1 cellular context compared by ENCODE assay signal in the genomic region with DNA sequence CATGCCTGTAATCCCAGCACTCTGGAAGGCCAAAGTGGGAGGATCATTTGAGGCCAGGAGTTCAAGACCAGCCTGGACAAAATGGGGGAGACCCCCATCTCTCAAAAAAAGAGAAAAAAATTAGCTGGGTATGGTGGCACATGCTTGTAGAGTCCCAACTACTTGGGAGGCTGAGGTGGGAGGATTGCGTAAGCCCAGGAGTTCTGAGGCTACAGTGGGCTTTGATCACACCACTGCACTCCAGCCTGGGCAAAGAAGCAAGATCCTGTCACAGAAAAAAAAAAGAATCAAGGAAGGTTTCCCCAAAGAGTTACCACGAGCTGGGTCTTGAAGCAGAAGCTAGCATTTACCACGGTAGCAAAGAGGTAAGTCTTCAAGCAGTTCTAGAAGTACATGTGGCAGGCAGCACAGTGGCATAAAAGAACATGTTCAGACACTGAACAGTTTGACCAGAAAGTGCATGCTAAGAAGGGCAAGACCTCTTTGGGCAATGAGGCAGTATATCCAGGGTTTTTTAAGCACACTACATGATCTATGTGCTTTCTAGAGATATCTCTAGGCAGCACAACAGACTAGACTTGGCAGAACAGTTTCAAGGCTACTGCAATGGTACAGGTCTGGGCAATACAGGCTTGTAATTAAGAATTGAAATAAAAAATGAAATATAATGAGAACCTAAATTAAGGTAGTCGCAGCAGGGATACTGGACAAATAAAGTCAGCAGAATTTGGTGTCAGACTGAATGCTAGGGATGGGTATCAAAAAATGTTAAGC.
TF ChIP-seq lines count a peak whose summit lies in the region.

No MANE protein-coding gene starts in this region.

TF ChIP-seq in A549, 52 proteins besides CTCF, POLR2A, EP300 and RAD21:
- TF ChIP-seq USF2 (IDR thresholded peaks at IDR 0.05) (no peak), CEBPB (IDR thresholded peaks at IDR 0.05) (peak; percentile 34 to 63; a peak in 3 of 4 replicates)
